In the genomic region with DNA sequence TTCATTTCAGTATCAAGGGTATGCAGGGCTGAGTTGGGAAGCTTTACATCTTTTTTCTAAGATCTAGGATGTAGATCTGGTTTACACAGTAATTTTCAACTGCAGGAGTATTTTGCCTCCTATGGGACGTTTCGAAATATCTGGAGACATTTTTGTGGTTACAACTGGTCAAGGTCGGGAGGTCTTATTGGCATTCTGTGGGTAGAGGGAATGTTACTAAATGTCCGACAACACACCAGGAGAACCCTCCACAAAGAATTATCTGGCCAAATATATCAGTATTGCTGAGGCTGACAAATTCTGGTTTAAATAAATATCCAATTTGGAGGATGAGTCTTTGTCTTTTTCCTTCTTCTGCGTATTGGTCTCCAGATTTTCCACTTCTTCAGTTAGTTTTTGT, we compare ENCODE assay signal across 8 cellular contexts. TPM values are rescaled to one million over a fixed set of nuclear protein-coding genes. Genes with fewer than 3 reads are reported as not detected.
"Had no signal": no experiment of that assay in that cellular context is flagged by ENCODE, and none has a peak within 500 bp of the region (broad histone marks: within the 10 kb centered on the region; RNA-seq: fewer than 3 reads in every experiment).

No MANE protein-coding gene starts in this region.

RNA-seq across cellular contexts. Expression of gene GOLGA8J, which starts 1.9 kb away (rescaled TPM):
- total RNA-seq: activated CD4-positive, alpha-beta memory T cell treated with anti-CD3 and anti-CD28 coated beads, Interleukin-2, amount 10 ng/mL, durations not matched to agents 7 days and 5 days; occipital lobe; progenitor cell of endocrine pancreas; T-helper 2 cell treated with Interferon-gamma antibody and Interleukin-4, amounts not matched to agents 100 ng/mL and 5 ng/mL, for 36 hours; temporal lobe had no signal
- polyA plus RNA-seq: foreskin keratinocyte, right cardiac atrium had no signal

RNA-seq across cellular contexts. Expression of gene GOLGA8T, which starts 54.0 kb away (rescaled TPM):
- total RNA-seq: activated CD4-positive, alpha-beta memory T cell treated with anti-CD3 and anti-CD28 coated beads, Interleukin-2, amount 10 ng/mL, durations not matched to agents 7 days and 5 days; dermis blood vessel endothelial cell; progenitor cell of endocrine pancreas had no signal
- polyA plus RNA-seq: foreskin keratinocyte had no signal
